Comparison of ENCODE assay signal across 10 cellular contexts in genomic region chrX:33725556-33726232, GRCh38.
DNase-seq lines count a peak whose midpoint lies in the region; ATAC-seq and TF ChIP-seq lines count a peak whose summit lies in the region.
"Had no signal": no experiment of that assay in that cellular context is flagged by ENCODE, and none has a peak within 500 bp of the region (broad histone marks: within the 10 kb centered on the region; RNA-seq: fewer than 3 reads in every experiment).

No MANE protein-coding gene starts in this region.

- no peaks in the 10 kb centered on the region for H4K20me1 ChIP-seq in mammary epithelial cell (ENCODE audit: insufficient read depth, low read length)

- H3K79me2 ChIP-seq in mammary epithelial cell (ENCODE audit: insufficient read depth, low read length) = no peaks in the 10 kb centered on the region

- TF ChIP-seq CTCF in mammary epithelial cell (conservative IDR thresholded peaks at IDR 0.05 in 1 of 2, IDR thresholded peaks at IDR 0.05 in 1 of 2; ENCODE audit: extremely low read depth in 1 of 2, insufficient read depth in 1 of 2, low read depth in 1 of 2, low read length in 2 of 2) = no peak

- H3K27me3 ChIP-seq in mammary epithelial cell (ENCODE audit: insufficient read depth, low read length) (no peaks in the 10 kb centered on the region), aorta (ENCODE audit: control insufficient read depth in 1 of 2, insufficient read depth in 2 of 2, low read length in 1 of 2) (no peaks in the 10 kb centered on the region)

- CTCF ChIA-PET in mammary epithelial cell (lab: Charles Lee; ENCODE audit: low non-redundant PET) = no interaction called here

- H3K9ac ChIP-seq in mammary epithelial cell (ENCODE audit: insufficient read depth, low read length) = no peak overlapping the region

- H3K9me3 ChIP-seq in mammary epithelial cell (replicated peaks; ENCODE audit: insufficient read depth, low read length) = no peaks in the 10 kb centered on the region
- H3K9me3 ChIP-seq in aorta (ENCODE audit: control insufficient read depth, low read length) = no peaks in the 10 kb centered on the region

- H3K4me2 ChIP-seq in mammary epithelial cell (ENCODE audit: insufficient read depth, low read depth, low read length) = peak overlapping the region; percentile 71

- no peaks in the 10 kb centered on the region for H3K36me3 ChIP-seq in mammary epithelial cell (ENCODE audit: insufficient read depth, low read length)
- H3K36me3 ChIP-seq in aorta (ENCODE audit: control insufficient read depth in 1 of 2, insufficient read depth in 2 of 2, low read length in 1 of 2) = no peaks in the 10 kb centered on the region

- WGBS in mammary epithelial cell (ENCODE audit: low coverage, missing lambda C conversion rate) = 15% methylated on average over 14 of the region's 15 CpGs
- WGBS in aorta, 2 donors = 2 to 10% methylated on average over 15 of the region's 15 CpGs

- DNase-seq in Right ventricle myocardium inferior (ENCODE audit: missing footprints) (no peak), cardiac septum (ENCODE audit: low spot score) (no peak), mammary epithelial cell (peak; percentile 16), medulla oblongata (ENCODE audit: extremely low spot score) (peak; percentile 2), aorta (no peak)
- no peak for DNase-seq in stimulated activated CD4-positive, alpha-beta T cell treated with anti-CD3 and anti-CD28 coated beads, Interleukin-4, amount 100 ng/mL, for 24 hours
- DNase-seq: activated T-cell treated with anti-CD3 and anti-CD28 coated beads, Interleukin-2, amount 50 U/mL, for 24 hours; NCI-H146 had no signal

- dilution Hi-C loops in mammary epithelial cell (cut with HindIII; ENCODE audit: low sequenced_read_pairs) = no loop called here

- in situ Hi-C loops in mammary epithelial cell (cut with MboI; ENCODE audit: low sequenced_read_pairs in 2 of 2) = no loop called here

- BruUV-seq in mammary epithelial cell (replicated peaks; lab: Mats Ljungman, UMichigan) = no TSS peak

- ATAC-seq in Right ventricle myocardium inferior (peak; percentile 42), aorta (ENCODE audit: low FRiP score) (peak; percentile 46), HG03378 (IDR thresholded peaks at IDR 0.05; ENCODE audit: unreplicated experiment) (no peak), HG03457 (IDR thresholded peaks at IDR 0.05; ENCODE audit: unreplicated experiment) (no peak)

- H3K27ac ChIP-seq in mammary epithelial cell (ENCODE audit: insufficient read depth, low read depth, low read length) = no peak overlapping the region
- H3K27ac ChIP-seq in aorta (ENCODE audit: low read depth in 1 of 2, low read length in 2 of 2) = no peak overlapping the region

- H2AFZ ChIP-seq in mammary epithelial cell (ENCODE audit: low read depth, low read length) = peak overlapping the region; percentile 67

- intact Hi-C loops in Right ventricle myocardium inferior (cut with DNase I) = no loop called here
- intact Hi-C loops in cardiac septum (cut with DNase I) = no loop called here
- intact Hi-C loops in mammary epithelial cell (cut with micrococcal nuclease) = no loop called here
- intact Hi-C loops in aorta (cut with DNase I) = no loop called here

- H3K4me3 ChIP-seq in mammary epithelial cell (replicated peaks in 1 of 3; ENCODE audit: insufficient read depth in 1 of 3, low read depth in 2 of 3, low read length in 3 of 3) (peak overlapping the region; percentile 11 to 38 (median 33)), aorta (ENCODE audit: low read length in 2 of 2) (peak overlapping the region; percentile 44 to 87)

- H3K4me1 ChIP-seq in mammary epithelial cell (ENCODE audit: insufficient read depth, low read length) (no peaks in the 10 kb centered on the region), aorta (ENCODE audit: control insufficient read depth in 1 of 2, insufficient read depth in 2 of 2, low read length in 2 of 2) (no peaks in the 10 kb centered on the region)

Comparison
In these comparisons a context has a peak if more than half of its experiments do, and no peak if none do; other contexts are left out.
1. ATAC-seq: peak in Right ventricle myocardium inferior (single experiment) and aorta (single experiment); none in HG03378 (single experiment) and HG03457 (single experiment).
2. DNase-seq: peak in mammary epithelial cell (single experiment) and medulla oblongata (single experiment); none in Right ventricle myocardium inferior (single experiment), cardiac septum (single experiment), aorta (0 of 2) and stimulated activated CD4-positive, alpha-beta T cell treated with anti-CD3 and anti-CD28 coated beads, Interleukin-4, amount 100 ng/mL, for 24 hours (single experiment).